ENCODE assay signal across 12 cellular contexts in genomic region chr2:10915731-10916331, GRCh38. TPM values are rescaled to one million over a fixed set of nuclear protein-coding genes. Genes with fewer than 3 reads are reported as not detected.
"Had no signal": no experiment of that assay in that cellular context is flagged by ENCODE, and none has a peak within 500 bp of the region (broad histone marks: within the 10 kb centered on the region; RNA-seq: fewer than 3 reads in every experiment).

No MANE protein-coding gene starts in this region.

- H3K36me3 ChIP-seq: esophagus squamous epithelium had no signal

- H3K36me3 Mint-ChIP-seq: memory B cell, type B pancreatic cell had no signal

- H3K9me3 Mint-ChIP-seq: activated T-cell treated with anti-CD3 and anti-CD28 coated beads, Interleukin-2, amount 50 U/mL, for 72 hours; type B pancreatic cell had no signal

- H3K4me3 ChIP-seq: esophagus squamous epithelium had no signal

- H3K4me3 Mint-ChIP-seq: activated T-cell treated with anti-CD3 and anti-CD28 coated beads, Interleukin-2, amount 50 U/mL, for 72 hours; memory B cell; stimulated activated naive B cell treated with anti-CD40 and anti-IgM and Interleukin-4, amounts not matched to agents 10 μg/mL and 1 μg/mL and 100 μg/mL, for 72 hours; type B pancreatic cell had no signal

- H3K9me3 ChIP-seq: esophagus squamous epithelium had no signal

- H3K27ac Mint-ChIP-seq: activated T-cell treated with anti-CD3 and anti-CD28 coated beads, Interleukin-2, amount 50 U/mL, for 72 hours; memory B cell; stimulated activated naive B cell treated with anti-CD40 and anti-IgM and Interleukin-4, amounts not matched to agents 10 μg/mL and 1 μg/mL and 100 μg/mL, for 72 hours; type B pancreatic cell had no signal

- H3K27ac ChIP-seq: esophagus squamous epithelium had no signal

- ATAC-seq: activated T-cell treated with anti-CD3 and anti-CD28 coated beads, Interleukin-2, amount 50 U/mL, for 72 hours; left lobe of liver; stimulated activated naive B cell treated with anti-CD40 and anti-IgM and Interleukin-4, amounts not matched to agents 10 μg/mL and 1 μg/mL and 100 μg/mL, for 72 hours had no signal

- DNase-seq: activated CD4-positive, alpha-beta T cell treated with anti-CD3 and anti-CD28 coated beads, Interleukin-2, amount 50 U/mL, for 48 hours; activated CD4-positive, CD25-positive, alpha-beta regulatory T cell treated with anti-CD3 and anti-CD28 coated beads, Interleukin-2, amount 50 U/mL, for 72 hours; activated naive CD4-positive, alpha-beta T cell; activated T-cell treated with anti-CD3 and anti-CD28 coated beads, Interleukin-2, amount 50 U/mL, for 72 hours; dermis blood vessel endothelial cell; esophagus squamous epithelium; foreskin fibroblast; stimulated activated CD4-positive, alpha-beta T cell treated with anti-CD3 and anti-CD28 coated beads, Interleukin-1b, Interleukin-23, amount 100 ng/mL, for 48 hours; stimulated activated naive B cell treated with anti-CD40 and anti-IgM and Interleukin-4, amounts not matched to agents 10 μg/mL and 1 μg/mL and 100 μg/mL, for 72 hours had no signal

RNA-seq across cellular contexts. Expression of gene KCNF1, which starts 4.1 kb away (rescaled TPM):
- total RNA-seq: activated T-cell treated with anti-CD3 and anti-CD28 coated beads, Interleukin-2, amount 50 U/mL, for 72 hours; left lobe of liver had no signal
